In genomic region chrX:118115948-118116307, GRCh38 we compare ENCODE assay signal across 1 cellular context.
TF ChIP-seq lines count a peak whose summit lies in the region.

No MANE protein-coding gene starts in this region.

TF ChIP-seq in H1, 55 proteins besides CTCF, POLR2A, EP300 and RAD21:
- no peak for TF ChIP-seq KDM4A (IDR thresholded peaks at IDR 0.05; ENCODE audit: low read depth, low read length, severe bottlenecking)
- TF ChIP-seq GABPA (IDR thresholded peaks at IDR 0.05; ENCODE audit: borderline replicate concordance, insufficient read depth, low read length) = no peak
- no peak for TF ChIP-seq CTBP2 (IDR thresholded peaks at IDR 0.05; ENCODE audit: borderline replicate concordance, insufficient read depth, insufficient read length, low read length)
- TF ChIP-seq EGR1 (IDR thresholded peaks at IDR 0.05; ENCODE audit: borderline replicate concordance, low read depth, low read length) = no peak
- no peak for TF ChIP-seq SIN3A (conservative IDR thresholded peaks at IDR 0.05 in 1 of 2, IDR thresholded peaks at IDR 0.05 in 1 of 2; ENCODE audit: low read depth in 1 of 2, low read length in 2 of 2)
- TF ChIP-seq KDM5A (IDR thresholded peaks at IDR 0.05; ENCODE audit: low read length) = no peak
- no peak for TF ChIP-seq HDAC2 (IDR thresholded peaks at IDR 0.05; ENCODE audit: borderline replicate concordance in 1 of 2, low read depth in 2 of 2, low read length in 2 of 2)
- TF ChIP-seq USF2 (IDR thresholded peaks at IDR 0.05; ENCODE audit: low read length) = no peak
- TF ChIP-seq KDM1A (IDR thresholded peaks at IDR 0.05; ENCODE audit: borderline replicate concordance, low read length) = no peak
- no peak for TF ChIP-seq ZNF274 (IDR thresholded peaks at IDR 0.05; ENCODE audit: borderline replicate concordance, extremely low read depth, low read length)
- no peak for TF ChIP-seq ASH2L (IDR thresholded peaks at IDR 0.05; ENCODE audit: low read length)
- no peak for TF ChIP-seq ATF2 (IDR thresholded peaks at IDR 0.05; ENCODE audit: low read length)
- TF ChIP-seq RBBP5 (IDR thresholded peaks at IDR 0.05; ENCODE audit: borderline replicate concordance, low read depth, low read length) = no peak
- no peak for TF ChIP-seq CBX5 (IDR thresholded peaks at IDR 0.05; ENCODE audit: low read depth, low read length)
- TF ChIP-seq TCF12 (IDR thresholded peaks at IDR 0.05; ENCODE audit: low read depth, low read length) = no peak
- no peak for TF ChIP-seq POLR2AphosphoS5 (IDR thresholded peaks at IDR 0.05; ENCODE audit: low read depth, low read length)
